ENCODE assay signal across 25 cellular contexts in genomic region chr16:10447289-10447688, GRCh38.
"Had no signal": no experiment of that assay in that cellular context is flagged by ENCODE, and none has a peak within 500 bp of the region (broad histone marks: within the 10 kb centered on the region; RNA-seq: fewer than 3 reads in every experiment).

No MANE protein-coding gene starts in this region.

- H3K4me3 ChIP-seq: gastroesophageal sphincter, heart right ventricle, left lung, prostate gland, right atrium auricular region, sigmoid colon, thyroid gland had no signal

- ATAC-seq: effector memory CD8-positive, alpha-beta T cell; esophagus mucosa; foreskin keratinocyte; gastroesophageal sphincter; heart right ventricle; left cardiac atrium; left lung; naive thymus-derived CD4-positive, alpha-beta T cell; stimulated activated naive CD8-positive, alpha-beta T cell treated with anti-CD3 and anti-CD28 coated beads, Interleukin-15, amount 100 ng/mL, for 72 hours had no signal

- H3K36me3 ChIP-seq: prostate gland had no signal

- H3K9me3 ChIP-seq: prostate gland, thyroid gland had no signal

- FAIRE-seq: islet of Langerhans had no signal

- H3K4me1 ChIP-seq: foreskin keratinocyte, gastroesophageal sphincter, heart right ventricle, left lung, prostate gland, right atrium auricular region, sigmoid colon, thyroid gland had no signal

- DNase-seq: cerebellar nuclear complex; cortex of kidney; effector memory CD8-positive, alpha-beta T cell; glutamatergic neuron; heart right ventricle; hippocampal formation; left cardiac atrium; left lung; mesenchymal stem cell; midbrain; naive thymus-derived CD4-positive, alpha-beta T cell; nucleus accumbens; sigmoid colon; stimulated activated CD4-positive, alpha-beta T cell treated with anti-CD3 and anti-CD28 coated beads, Interleukin-2, amount 100 ng/mL, for 24 hours; stimulated activated naive CD4-positive, alpha-beta T cell; stimulated activated naive CD8-positive, alpha-beta T cell treated with anti-CD3 and anti-CD28 coated beads, Interleukin-15, amount 100 ng/mL, for 72 hours; thyroid gland; trophoblast cell had no signal

- H3K27ac ChIP-seq: epithelial cell of prostate, foreskin keratinocyte, gastroesophageal sphincter, heart right ventricle, left lung, prostate gland, right atrium auricular region, sigmoid colon, thyroid gland had no signal

- H3K27me3 ChIP-seq: foreskin keratinocyte, gastroesophageal sphincter, heart right ventricle, left lung, right atrium auricular region, sigmoid colon, thyroid gland had no signal
